9 cellular contexts compared by ENCODE assay signal in genomic region chr20:23048283-23049200, GRCh38. TPM values are rescaled to one million over a fixed set of nuclear protein-coding genes. Genes with fewer than 3 reads are reported as not detected.
DNase-seq lines count a peak whose midpoint lies in the region; ATAC-seq and TF ChIP-seq lines count a peak whose summit lies in the region.
"Had no signal": no experiment of that assay in that cellular context is flagged by ENCODE, and none has a peak within 500 bp of the region (broad histone marks: within the 10 kb centered on the region; RNA-seq: fewer than 3 reads in every experiment).

No MANE protein-coding gene starts in this region.

- H3K4me3 ChIP-seq in choroid plexus epithelial cell (ENCODE audit: low read depth, low read length): peak overlapping the region; percentile 61

- DNase-seq in NCI-H1417 (lab: John Stamatoyannopoulos, UW) (peak; percentile 16 to 87 (median 83)), NCI-H1417 treated with DMSO at 0.1 percent for 48 hours (lab: John Stamatoyannopoulos, UW) (no peak), NCI-H526 treated with DMSO at 0.1 percent for 48 hours (lab: John Stamatoyannopoulos, UW) (peak; percentile 9), choroid plexus epithelial cell (ENCODE audit: low read depth) (peak; percentile 43), left lobe of liver (ENCODE audit: low spot score) (peak; percentile 63), substantia nigra (lab: John Stamatoyannopoulos, UW) (peak in 7 of 49 donors; percentile 15 to 61 (median 24)), ecto neural progenitor cell (ENCODE audit: low spot score) (no peak)

- peak overlapping the region; percentile 26 for H3K27ac ChIP-seq in substantia nigra (ENCODE audit: low read depth, low read length, poor library complexity, severe bottlenecking)

- ATAC-seq in left lobe of liver (peak; percentile 71), GM21515 (IDR thresholded peaks at IDR 0.05; ENCODE audit: unreplicated experiment) (no peak)

- TF ChIP-seq CTCF in choroid plexus epithelial cell (conservative IDR thresholded peaks at IDR 0.05; ENCODE audit: low read depth, low read length): peak; percentile 48

RNA-seq across cellular contexts. Expression of gene THBD, which starts 0.9 kb away (rescaled TPM):
- total RNA-seq in left lobe of liver: 2.2 TPM
- total RNA-seq: CD4-positive, CD25-positive, alpha-beta regulatory T cell had no signal

RNA-seq across cellular contexts. Expression of gene SSTR4, which starts 13.4 kb away (rescaled TPM):
- total RNA-seq in left lobe of liver: not detected
- total RNA-seq: CD4-positive, CD25-positive, alpha-beta regulatory T cell had no signal

RNA-seq across cellular contexts. Expression of gene CD93, which starts 37.6 kb away (rescaled TPM):
- total RNA-seq in left lobe of liver: 4.8 TPM

Comparison
In these comparisons a context has a peak if more than half of its experiments do, and no peak if none do; other contexts are left out.
1. DNase-seq: peak in NCI-H1417 (3 of 3), NCI-H526 treated with DMSO at 0.1 percent for 48 hours (single experiment), choroid plexus epithelial cell (single experiment) and left lobe of liver (single experiment); none in NCI-H1417 treated with DMSO at 0.1 percent for 48 hours (single experiment) and ecto neural progenitor cell (single experiment).